Comparison of ENCODE assay signal across 1 cellular context in the genomic region with DNA sequence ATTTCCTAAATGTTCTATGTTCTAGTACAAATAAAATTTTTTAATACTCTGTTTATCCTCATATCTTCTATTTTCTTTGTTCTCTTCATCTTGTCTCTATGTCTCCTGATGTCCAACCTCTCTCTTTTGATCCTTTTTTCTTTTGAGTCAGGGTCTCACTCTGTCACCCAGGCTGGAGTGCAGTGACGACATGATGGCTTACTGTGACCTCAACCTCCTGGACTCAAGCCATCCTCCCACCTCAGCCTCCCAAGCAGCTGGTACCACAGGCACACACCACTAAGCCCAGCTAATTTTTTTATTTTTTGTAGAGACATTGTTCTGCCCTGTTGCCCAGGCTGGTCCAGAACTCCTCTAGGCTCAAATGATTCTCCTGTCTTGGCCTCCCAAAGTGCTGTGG.
TF ChIP-seq lines count a peak whose summit lies in the region.

No MANE protein-coding gene starts in this region.

TF ChIP-seq in IMR-90, 13 proteins besides CTCF, POLR2A, EP300 and RAD21:
- TF ChIP-seq RFX5 (IDR thresholded peaks at IDR 0.05; ENCODE audit: low read depth, low read length) (no peak), MXI1 (IDR thresholded peaks at IDR 0.05; ENCODE audit: borderline replicate concordance, low read depth, low read length) (no peak), CHD1 (IDR thresholded peaks at IDR 0.05; ENCODE audit: low read depth, low read length) (no peak), MAFK (IDR thresholded peaks at IDR 0.05; ENCODE audit: low read depth, low read length) (no peak)
- TF ChIP-seq, protein P1, sequence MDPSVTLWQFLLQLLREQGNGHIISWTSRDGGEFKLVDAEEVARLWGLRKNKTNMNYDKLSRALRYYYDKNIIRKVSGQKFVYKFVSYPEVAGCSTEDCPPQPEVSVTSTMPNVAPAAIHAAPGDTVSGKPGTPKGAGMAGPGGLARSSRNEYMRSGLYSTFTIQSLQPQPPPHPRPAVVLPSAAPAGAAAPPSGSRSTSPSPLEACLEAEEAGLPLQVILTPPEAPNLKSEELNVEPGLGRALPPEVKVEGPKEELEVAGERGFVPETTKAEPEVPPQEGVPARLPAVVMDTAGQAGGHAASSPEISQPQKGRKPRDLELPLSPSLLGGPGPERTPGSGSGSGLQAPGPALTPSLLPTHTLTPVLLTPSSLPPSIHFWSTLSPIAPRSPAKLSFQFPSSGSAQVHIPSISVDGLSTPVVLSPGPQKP (IDR thresholded peaks at IDR 0.05; ENCODE audit: borderline replicate concordance, low read depth, low read length): no peak
